8 cellular contexts compared by ENCODE assay signal in genomic region chr1:1358433-1359201, GRCh38. TPM values are rescaled to one million over a fixed set of nuclear protein-coding genes. Genes with fewer than 3 reads are reported as not detected.
DNase-seq lines count a peak whose midpoint lies in the region; ATAC-seq and TF ChIP-seq lines count a peak whose summit lies in the region.

MXRA8 (minus strand) TSS chr1:1358555; CDS start chr1:1358504, 51 bp downstream.

- peak within 1 kb of the TSS; percentile 100 for H2AK9ac ChIP-seq in IMR-90 (replicated peaks; ENCODE audit: low read depth, low read length, poor library complexity)

- peak within 1 kb of the TSS; percentile 96 for H3K14ac ChIP-seq in IMR-90 (replicated peaks; ENCODE audit: low read depth, low read length)

- H4K20me1 ChIP-seq in IMR-90 (ENCODE audit: insufficient read depth, low read length): peaks cover 32% of the 10 kb centered on the region

- H3K36me3 ChIP-seq in IMR-90 (ENCODE audit: control insufficient read depth, insufficient read depth, low read length) (peaks cover 17% of the 10 kb centered on the region; the same call in 1 of the 2 replicates), brain microvascular endothelial cell (replicated peaks) (peaks cover 8% of the 10 kb centered on the region)

- peaks cover 35% of the 10 kb centered on the region for H3K4me1 ChIP-seq in IMR-90 (ENCODE audit: control insufficient read depth, insufficient read depth, low read length)

- H4K91ac ChIP-seq in IMR-90 (ENCODE audit: insufficient read depth, low read depth, low read length): peak within 1 kb of the TSS; percentile 98

- H3K4me3 ChIP-seq in IMR-90 (ENCODE audit: insufficient read depth, low read depth, low read length) (peak within 1 kb of the TSS; percentile 74), brain microvascular endothelial cell (ENCODE audit: low read depth, low read length) (peak within 1 kb of the TSS; percentile 72)

- dilution Hi-C loops in IMR-90 (cut with HindIII; ENCODE audit: low sequenced_read_pairs, unreplicated experiment): no loop called here

- peak within 1 kb of the TSS; percentile 98 for H3K23ac ChIP-seq in IMR-90 (ENCODE audit: low read depth, low read length)

- no peaks in the 10 kb centered on the region for H3K27me3 ChIP-seq in IMR-90 (ENCODE audit: control insufficient read depth, insufficient read depth, low read length)
- no peaks in the 10 kb centered on the region for H3K27me3 ChIP-seq in brain microvascular endothelial cell (replicated peaks)

- POLR2A ChIA-PET in IMR-90 (lab: Charles Lee; ENCODE audit: unreplicated experiment): interaction anchor here (0.6 to 1.0 kb wide), 2 partner anchors 11 to 16 kb away, joined by 3 read pairs; partner anchors contain the start of gene AURKAIP1

- TF ChIP-seq POLR2A in IMR-90 (IDR thresholded peaks at IDR 0.05; ENCODE audit: low read depth, low read length): peak; percentile 65; the same call in 1 of the 2 replicates
- TF ChIP-seq POLR2A in GM18505 (IDR thresholded peaks at IDR 0.05; ENCODE audit: borderline replicate concordance, extremely low read depth, insufficient read depth, insufficient read length): no peak

- H4K8ac ChIP-seq in IMR-90 (ENCODE audit: low read depth in 2 of 2, low read length in 2 of 2): peak within 1 kb of the TSS; percentile 92

- CTCF ChIA-PET in IMR-90 (lab: Yijun Ruan, JAX): no interaction called here

- in situ Hi-C loops in IMR-90 (cut with MboI; ENCODE audit: low sequenced_read_pairs): no loop called here
- in situ Hi-C loops in brain microvascular endothelial cell (cut with HindIII; ENCODE audit: low pct_ligation_motif_present, low sequenced_read_pairs): no loop called here

- intact Hi-C loops in IMR-90 (cut with micrococcal nuclease): loop anchor here (2.0 to 5.0 kb wide), 2 partner anchors 14 to 51 kb away; partner anchors contain the start of genes ACAP3 and PUSL1

- H4K5ac ChIP-seq in IMR-90 (ENCODE audit: low read depth, low read length): peak within 1 kb of the TSS; percentile 86

- peak within 1 kb of the TSS; percentile 96 for H2BK20ac ChIP-seq in IMR-90 (ENCODE audit: low read depth, low read length)

- peak within 1 kb of the TSS; percentile 90; the same call in 2 of the 3 replicates for H2BK15ac ChIP-seq in IMR-90 (ENCODE audit: low read depth, low read length)

- peaks cover 4 to 23% of the 10 kb centered on the region in 2 experiments; a peak in 3 of 4 replicates for H3K79me1 ChIP-seq in IMR-90 (ENCODE audit: low read depth in 1 of 2, low read length in 2 of 2)

- peak within 1 kb of the TSS; percentile 96 for H3K27ac ChIP-seq in IMR-90 (ENCODE audit: insufficient read depth, low read length)
- peak within 1 kb of the TSS; percentile 37 for H3K27ac ChIP-seq in brain microvascular endothelial cell

- 6% methylated on average over 6 of the region's 27 CpGs; no CpG with 5 or more reads in 1 of the 2 experiments for WGBS in IMR-90 (ENCODE audit: extremely low coverage in 2 of 2, insufficient read length in 1 of 2), 2 experiments

- BruUV-seq in IMR-90 (replicated peaks; lab: Mats Ljungman, UMichigan): no TSS peak

- DNase-seq in IMR-90: peak; percentile 82
- peak; percentile 44 for DNase-seq in brain microvascular endothelial cell
- DNase-seq in left kidney (ENCODE audit: low read depth, low spot score): peak; percentile 89
- peak; percentile 89 for DNase-seq in stromal cell of bone marrow (ENCODE audit: low read depth)
- DNase-seq in NCI-H1417 treated with DMSO at 0.1 percent for 48 hours (lab: John Stamatoyannopoulos, UW): no peak
- no peak for DNase-seq in NCI-H226
- DNase-seq in stimulated activated CD4-positive, alpha-beta T cell treated with anti-CD3 and anti-CD28 coated beads, Interleukin-15, amount 100 ng/mL, for 24 hours: no peak

- H3K56ac ChIP-seq in IMR-90 (ENCODE audit: extremely low read depth, insufficient read depth, low read length): peak within 1 kb of the TSS; percentile 89

- peak within 1 kb of the TSS; percentile 93 for H3K4me2 ChIP-seq in IMR-90 (ENCODE audit: low read depth, low read length)

- peak within 1 kb of the TSS; percentile 92 for H3K9ac ChIP-seq in IMR-90 (ENCODE audit: low read depth, low read length)

- TF ChIP-seq CTCF in IMR-90 (conservative IDR thresholded peaks at IDR 0.05; ENCODE audit: low read depth, low read length) (no peak), brain microvascular endothelial cell (IDR thresholded peaks at IDR 0.05; ENCODE audit: low read depth, low read length, missing control alignments) (no peak)

- peak within 1 kb of the TSS; percentile 99 for H2AK5ac ChIP-seq in IMR-90 (ENCODE audit: low read depth, low read length)

- H2AFZ ChIP-seq in IMR-90 (replicated peaks; ENCODE audit: low read length, poor library complexity): peak within 1 kb of the TSS; percentile 85

- H2BK120ac ChIP-seq in IMR-90 (ENCODE audit: low read depth, low read length): peak within 1 kb of the TSS; percentile 99

- H2BK5ac ChIP-seq in IMR-90 (ENCODE audit: low read depth, low read length, poor library complexity, severe bottlenecking): peak within 1 kb of the TSS; percentile 96

- no peaks in the 10 kb centered on the region for H3K9me3 ChIP-seq in IMR-90 (ENCODE audit: control insufficient read depth, insufficient read depth, low read length)

- TF ChIP-seq RAD21 in IMR-90 (IDR thresholded peaks at IDR 0.05; ENCODE audit: low read length): no peak

- H3K4ac ChIP-seq in IMR-90 (ENCODE audit: low read depth, low read length): peak within 1 kb of the TSS; percentile 99

- ATAC-seq in IMR-90 (ENCODE audit: low read depth) (peak; percentile 59), GM18505 (IDR thresholded peaks at IDR 0.05; ENCODE audit: unreplicated experiment) (no peak)

- peaks cover 13% of the 10 kb centered on the region for H3K9me1 ChIP-seq in IMR-90 (ENCODE audit: insufficient read depth, low read length)

- H3K18ac ChIP-seq in IMR-90 (ENCODE audit: low read depth, low read length): peak within 1 kb of the TSS; percentile 71

TF ChIP-seq in IMR-90, 13 proteins besides CTCF, POLR2A, EP300 and RAD21:
- TF ChIP-seq CHD1 (IDR thresholded peaks at IDR 0.05; ENCODE audit: low read depth, low read length) (no peak), FOS (IDR thresholded peaks at IDR 0.05; ENCODE audit: low read depth, low read length) (0 out of 2 replicates have a peak, but pooled peaks have one; percentile 9), RFX5 (IDR thresholded peaks at IDR 0.05; ENCODE audit: low read depth, low read length) (no peak), BHLHE40 (IDR thresholded peaks at IDR 0.05; ENCODE audit: low read depth, low read length) (no peak; the same call in 1 of the 2 replicates), MXI1 (IDR thresholded peaks at IDR 0.05; ENCODE audit: borderline replicate concordance, low read depth, low read length) (0 out of 2 replicates have a peak, but pooled peaks have one; percentile 9), MAZ (IDR thresholded peaks at IDR 0.05; ENCODE audit: borderline replicate concordance, low read depth, low read length) (peak; percentile 81), USF2 (IDR thresholded peaks at IDR 0.05; ENCODE audit: low read depth, low read length) (peak; percentile 80)
TF ChIP-seq in IMR-90: peak in this region for 4.

RNA-seq across cellular contexts. Expression of gene MXRA8, which starts in this region (rescaled TPM):
- total RNA-seq in IMR-90 (2012; rRNA removed): 92.5 and 97.8 TPM in 2 replicates
- 469 and 502 TPM in 2 replicates for polyA plus RNA-seq in IMR-90 (2012; rRNA removed)
- polyA plus RNA-seq in IMR-90 (2012; cell fraction: cytosol; rRNA removed): 392 and 634 TPM in 2 replicates
- polyA plus RNA-seq in IMR-90 (2012; cell fraction: nucleus; rRNA removed; ENCODE audit: low replicate concordance): 1,013 and 2,455 TPM in 2 replicates

Comparison
In these comparisons a context has a peak if more than half of its experiments do, and no peak if none do; other contexts are left out.
1. DNase-seq: peak in IMR-90 (single experiment), brain microvascular endothelial cell (single experiment), left kidney (single experiment) and stromal cell of bone marrow (single experiment); none in NCI-H1417 treated with DMSO at 0.1 percent for 48 hours (single experiment), NCI-H226 (single experiment) and stimulated activated CD4-positive, alpha-beta T cell treated with anti-CD3 and anti-CD28 coated beads, Interleukin-15, amount 100 ng/mL, for 24 hours (single experiment).